ENCODE assay signal across 8 cellular contexts in the genomic region with DNA sequence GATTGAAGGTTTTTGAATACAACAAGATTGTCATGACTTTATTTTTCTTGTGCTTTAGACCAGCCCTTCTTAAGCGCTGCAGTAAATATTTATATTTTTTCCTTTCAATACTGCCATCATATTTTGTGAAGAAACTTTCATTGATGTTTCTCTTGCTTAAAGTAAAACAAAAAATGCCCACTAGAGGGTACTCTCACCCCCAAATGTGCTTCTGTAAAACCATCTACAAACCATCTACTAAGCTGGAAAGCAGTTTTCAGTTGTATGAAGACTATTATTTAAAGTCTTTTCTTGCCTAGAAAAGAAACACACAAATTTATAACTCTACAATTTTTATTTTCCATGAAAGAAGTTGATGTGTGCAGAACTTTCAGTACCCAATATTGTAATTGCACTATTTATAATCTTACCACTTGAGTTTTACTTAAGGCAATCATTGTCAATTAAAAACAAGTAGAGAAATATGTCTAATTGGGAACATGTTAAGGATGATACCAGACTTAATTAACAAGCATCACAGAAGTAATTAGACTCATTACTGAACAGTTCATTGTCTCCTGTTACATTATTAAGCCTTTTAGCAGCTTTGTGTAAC. TPM values are rescaled to one million over a fixed set of nuclear protein-coding genes. Genes with fewer than 3 reads are reported as not detected.
DNase-seq lines count a peak whose midpoint lies in the region; ATAC-seq, FAIRE-seq and TF ChIP-seq lines count a peak whose summit lies in the region.

No MANE protein-coding gene starts in this region.

- H3K36me3 ChIP-seq in GM06990 (ENCODE audit: control insufficient read depth, insufficient read depth, low read length): peaks cover 3% of the 10 kb centered on the region
- peaks cover 29% of the 10 kb centered on the region for H3K36me3 ChIP-seq in IMR-90 (ENCODE audit: control insufficient read depth, insufficient read depth, low read length)
- H3K36me3 ChIP-seq in RWPE2 (ENCODE audit: low read depth): peaks cover 80% of the 10 kb centered on the region
- peaks cover 4 to 11% of the 10 kb centered on the region in 2 donors for H3K36me3 ChIP-seq in small intestine (ENCODE audit: control insufficient read depth in 2 of 2, insufficient read depth in 2 of 2, low read length in 2 of 2)

- no peaks in the 10 kb centered on the region for H3K9me3 ChIP-seq in IMR-90 (ENCODE audit: control insufficient read depth, insufficient read depth, low read length)
- no peaks in the 10 kb centered on the region for H3K9me3 ChIP-seq in RWPE2 (ENCODE audit: severe bottlenecking)
- no peaks in the 10 kb centered on the region for H3K9me3 ChIP-seq in small intestine (ENCODE audit: control insufficient read depth, low read depth)

- no peak overlapping the region for H2AFZ ChIP-seq in IMR-90 (replicated peaks; ENCODE audit: low read length, poor library complexity)

- H3K9me3 Mint-ChIP-seq in stimulated activated memory B cell treated with anti-CD40 and anti-IgM and Interleukin-4, amounts not matched to agents 10 μg/mL and 1 μg/mL and 100 μg/mL, for 72 hours: no peaks in the 10 kb centered on the region

- no peak overlapping the region for H4K5ac ChIP-seq in IMR-90 (ENCODE audit: low read depth, low read length)

- H3K4me1 Mint-ChIP-seq in stimulated activated memory B cell treated with anti-CD40 and anti-IgM and Interleukin-4, amounts not matched to agents 10 μg/mL and 1 μg/mL and 100 μg/mL, for 72 hours: peaks cover 7% of the 10 kb centered on the region

- peaks cover 30 to 47% of the 10 kb centered on the region in 2 experiments for H3K79me1 ChIP-seq in IMR-90 (ENCODE audit: low read depth in 1 of 2, low read length in 2 of 2)

- BruUV-seq in IMR-90 (replicated peaks; lab: Mats Ljungman, UMichigan): no TSS peak

- H3K4me1 ChIP-seq in IMR-90 (ENCODE audit: control insufficient read depth, insufficient read depth, low read length) (peaks cover 2% of the 10 kb centered on the region; the same call in 1 of the 2 replicates), RWPE2 (ENCODE audit: insufficient read depth, poor library complexity, severe bottlenecking) (peaks cover 17% of the 10 kb centered on the region), small intestine (ENCODE audit: control insufficient read depth in 2 of 2, insufficient read depth in 1 of 2, low read depth in 1 of 2, low read length in 1 of 2) (no peaks in the 10 kb centered on the region)

- H3K14ac ChIP-seq in IMR-90 (replicated peaks; ENCODE audit: low read depth, low read length): no peak overlapping the region

- no peak overlapping the region for H3K27ac ChIP-seq in IMR-90 (ENCODE audit: insufficient read depth, low read length)
- H3K27ac ChIP-seq in RWPE2 (ENCODE audit: poor library complexity, severe bottlenecking): peak overlapping the region; percentile 78
- H3K27ac ChIP-seq in small intestine (ENCODE audit: low read depth in 1 of 2, low read length in 1 of 2): no peak overlapping the region

- in situ Hi-C loops in IMR-90 (cut with MboI; ENCODE audit: low sequenced_read_pairs): loop anchor here (5.0 kb wide), 1 partner anchor 256 kb away; no protein-coding TSS in a partner anchor

- H3K4me2 ChIP-seq in IMR-90 (ENCODE audit: low read depth, low read length): no peak overlapping the region

- peaks cover under 1% of the 10 kb centered on the region; the same call in 1 of the 2 replicates for H3K9me1 ChIP-seq in IMR-90 (ENCODE audit: insufficient read depth, low read length)

- H4K91ac ChIP-seq in IMR-90 (ENCODE audit: insufficient read depth, low read depth, low read length): no peak overlapping the region

- TF ChIP-seq RAD21 in IMR-90 (IDR thresholded peaks at IDR 0.05; ENCODE audit: low read length): peak; percentile 62

- H3K27me3 ChIP-seq in GM06990 (replicated peaks; ENCODE audit: control insufficient read depth, insufficient read depth, low read length) (no peaks in the 10 kb centered on the region), IMR-90 (ENCODE audit: control insufficient read depth, insufficient read depth, low read length) (no peaks in the 10 kb centered on the region), RWPE2 (ENCODE audit: insufficient read depth, poor library complexity, severe bottlenecking) (no peaks in the 10 kb centered on the region), small intestine (ENCODE audit: control insufficient read depth in 2 of 2, insufficient read depth in 2 of 2, low read length in 2 of 2) (no peaks in the 10 kb centered on the region)

- no peak overlapping the region for H3K27ac Mint-ChIP-seq in stimulated activated memory B cell treated with anti-CD40 and anti-IgM and Interleukin-4, amounts not matched to agents 10 μg/mL and 1 μg/mL and 100 μg/mL, for 72 hours

- H3K23ac ChIP-seq in IMR-90 (ENCODE audit: low read depth, low read length): no peak overlapping the region

- peak; percentile 59 for TF ChIP-seq CTCF in GM06990 (IDR thresholded peaks at IDR 0.05; ENCODE audit: insufficient read depth, low read length, poor library complexity, severe bottlenecking)
- peak; percentile 59 for TF ChIP-seq CTCF in IMR-90 (conservative IDR thresholded peaks at IDR 0.05; ENCODE audit: low read depth, low read length)
- TF ChIP-seq CTCF in RWPE2 (IDR thresholded peaks at IDR 0.05; ENCODE audit: poor library complexity, severe bottlenecking): peak; percentile 81
- peak; percentile 58 for TF ChIP-seq CTCF in fibroblast of pulmonary artery (IDR thresholded peaks at IDR 0.05; ENCODE audit: low read length, missing control alignments)

- POLR2A ChIA-PET in IMR-90 (lab: Charles Lee; ENCODE audit: unreplicated experiment): interaction anchor here (0.7 kb wide), 1 partner anchor 11 kb away, joined by 3 read pairs; no protein-coding TSS in a partner anchor

- CTCF ChIA-PET in IMR-90 (lab: Yijun Ruan, JAX): interaction anchor here (0.6 to 1.4 kb wide), 7 partner anchors 10 to 698 kb away, joined by 3 read pairs; a partner anchor contains a TSS

- peak; percentile 53 for ATAC-seq in IMR-90 (ENCODE audit: low read depth)
- no peak for ATAC-seq in RWPE2 (ENCODE audit: low read depth)
- no peak for ATAC-seq in HG03025 (IDR thresholded peaks at IDR 0.05; ENCODE audit: low FRiP score, unreplicated experiment)
- no peak for ATAC-seq in stimulated activated memory B cell treated with anti-CD40 and anti-IgM and Interleukin-4, amounts not matched to agents 10 μg/mL and 1 μg/mL and 100 μg/mL, for 72 hours

- H4K20me1 ChIP-seq in IMR-90 (ENCODE audit: insufficient read depth, low read length): no peaks in the 10 kb centered on the region; the same call in 1 of the 2 replicates

- no peak overlapping the region for H2BK15ac ChIP-seq in IMR-90 (ENCODE audit: low read depth, low read length)

- peak; percentile 43 for DNase-seq in A172 (ENCODE audit: low spot score)
- no peak for DNase-seq in GM06990 (ENCODE audit: extremely low read depth, insufficient read length)
- peak; percentile 55 for DNase-seq in IMR-90
- DNase-seq in RWPE2 (ENCODE audit: low spot score): no peak
- DNase-seq in fibroblast of pulmonary artery (ENCODE audit: low read depth): peak; percentile 83
- peak; percentile 9 for DNase-seq in small intestine

- H2BK5ac ChIP-seq in IMR-90 (ENCODE audit: low read depth, low read length, poor library complexity, severe bottlenecking): no peak overlapping the region

- no peak overlapping the region for H2BK120ac ChIP-seq in IMR-90 (ENCODE audit: low read depth, low read length)

- no peak overlapping the region for H3K4ac ChIP-seq in IMR-90 (ENCODE audit: low read depth, low read length)

- H3K18ac ChIP-seq in IMR-90 (ENCODE audit: low read depth, low read length): no peak overlapping the region

- no peak overlapping the region for H2BK20ac ChIP-seq in IMR-90 (ENCODE audit: low read depth, low read length)

- FAIRE-seq in small intestine (lab: Jason Lieb, UNC): peak; percentile 26

- H2AK5ac ChIP-seq in IMR-90 (ENCODE audit: low read depth, low read length): no peak overlapping the region

- no peak overlapping the region for H2AK9ac ChIP-seq in IMR-90 (replicated peaks; ENCODE audit: low read depth, low read length, poor library complexity)

- dilution Hi-C loops in IMR-90 (cut with HindIII; ENCODE audit: low sequenced_read_pairs, unreplicated experiment): no loop called here

- H3K36me3 Mint-ChIP-seq in stimulated activated memory B cell treated with anti-CD40 and anti-IgM and Interleukin-4, amounts not matched to agents 10 μg/mL and 1 μg/mL and 100 μg/mL, for 72 hours: peaks cover 35% of the 10 kb centered on the region

- no CpG with 5 or more reads among the region's 1 CpG for WGBS in IMR-90 (ENCODE audit: extremely low coverage in 2 of 2, insufficient read length in 1 of 2), 2 experiments
- WGBS in small intestine, 3 donors: 38 to 71% (median 55%) methylated on average over 1 of the region's 1 CpG

- no peak overlapping the region for H3K4me3 Mint-ChIP-seq in stimulated activated memory B cell treated with anti-CD40 and anti-IgM and Interleukin-4, amounts not matched to agents 10 μg/mL and 1 μg/mL and 100 μg/mL, for 72 hours

- no peaks in the 10 kb centered on the region for H3K27me3 Mint-ChIP-seq in stimulated activated memory B cell treated with anti-CD40 and anti-IgM and Interleukin-4, amounts not matched to agents 10 μg/mL and 1 μg/mL and 100 μg/mL, for 72 hours

- no peak for TF ChIP-seq POLR2A in IMR-90 (IDR thresholded peaks at IDR 0.05; ENCODE audit: low read depth, low read length)

- no peak overlapping the region for H3K56ac ChIP-seq in IMR-90 (ENCODE audit: extremely low read depth, insufficient read depth, low read length)

- H3K4me3 ChIP-seq in GM06990 (replicated peaks; ENCODE audit: low read depth, low read length) (no peak overlapping the region), IMR-90 (ENCODE audit: insufficient read depth, low read depth, low read length) (no peak overlapping the region), RWPE2 (ENCODE audit: severe bottlenecking) (no peak overlapping the region), fibroblast of pulmonary artery (replicated peaks; ENCODE audit: low read depth, low read length) (no peak overlapping the region), small intestine (ENCODE audit: low read depth in 1 of 2, low read length in 2 of 2) (no peak overlapping the region)

- H3K9ac ChIP-seq in IMR-90 (ENCODE audit: low read depth, low read length): no peak overlapping the region

- intact Hi-C loops in IMR-90 (cut with micrococcal nuclease): loop anchor here (1.0 to 5.0 kb wide), 7 partner anchors 150 to 1016 kb away; no protein-coding TSS in a partner anchor

- no peak overlapping the region for H4K8ac ChIP-seq in IMR-90 (ENCODE audit: low read depth in 2 of 2, low read length in 2 of 2)

RNA-seq across cellular contexts. Expression of a gene that starts 10.7 kb away (rescaled TPM):
- total RNA-seq in A172 (2014; rRNA removed; shearing (Covaris generic)): 3.0 and 3.1 TPM in 2 replicates
- 8.8 and 9.2 TPM in 2 replicates for total RNA-seq in IMR-90 (2012; rRNA removed)
- polyA plus RNA-seq in IMR-90 (2012; rRNA removed) (1.9 and 2.1 TPM in 2 replicates), small intestine (1 to 10 TPM in 1 of 3 donors, under 1 TPM in 1, not detected in 1; 0.54 to 6.6 TPM)
- 0.35 and 0.43 TPM in 2 replicates for polyA plus RNA-seq in IMR-90 (2012; cell fraction: cytosol; rRNA removed)
- 0.13 and 1.9 TPM in 2 replicates for polyA plus RNA-seq in IMR-90 (2012; cell fraction: nucleus; rRNA removed; ENCODE audit: low replicate concordance)

RNA-seq across cellular contexts. Expression of a gene that starts 10.7 kb away (rescaled TPM):
- 62.6 and 64.1 TPM in 2 replicates for total RNA-seq in A172 (2014; rRNA removed; shearing (Covaris generic))
- total RNA-seq in IMR-90 (2012; rRNA removed): 21.0 and 37.2 TPM in 2 replicates
- polyA plus RNA-seq in IMR-90 (2012; rRNA removed) (30.5 and 40.2 TPM in 2 replicates), small intestine (10 to 100 TPM; 14.1 to 31.2 (median 19.2) TPM)
- 14.2 and 24.4 TPM in 2 replicates for polyA plus RNA-seq in IMR-90 (2012; cell fraction: cytosol; rRNA removed)
- 9.5 and 50.4 TPM in 2 replicates for polyA plus RNA-seq in IMR-90 (2012; cell fraction: nucleus; rRNA removed; ENCODE audit: low replicate concordance)

Comparison
In these comparisons a context has a peak if more than half of its experiments do, and no peak if none do; other contexts are left out.
1. DNase-seq: peak in A172 (single experiment), IMR-90 (single experiment), fibroblast of pulmonary artery (single experiment) and small intestine (single experiment); none in GM06990 (single experiment) and RWPE2 (single experiment).
2. Peak in every context shown above with its lines, with median percentiles within 50 percentile points of each other: CTCF ChIP-seq.